Comparison of ENCODE assay signal across 8 cellular contexts in genomic region chr6:25278914-25279747, GRCh38. TPM values are rescaled to one million over a fixed set of nuclear protein-coding genes. Genes with fewer than 3 reads are reported as not detected.
DNase-seq lines count a peak whose midpoint lies in the region; ATAC-seq and TF ChIP-seq lines count a peak whose summit lies in the region.

CARMIL1 (plus strand) TSS chr6:25279374; CDS start chr6:25279796, 422 bp downstream.

- no peaks in the 10 kb centered on the region for H3K27me3 ChIP-seq in stomach smooth muscle (ENCODE audit: control insufficient read depth in 1 of 2, insufficient read depth in 2 of 2, low read length in 2 of 2)

- peaks cover 5% of the 10 kb centered on the region for H3K27me3 Mint-ChIP-seq in neural crest cell (ENCODE audit: low read depth)

- peak; percentile 72 for ATAC-seq in GM21786 (IDR thresholded peaks at IDR 0.05; ENCODE audit: unreplicated experiment)

- peaks cover 40% of the 10 kb centered on the region for H3K4me1 Mint-ChIP-seq in neural crest cell

- no peaks in the 10 kb centered on the region for H3K36me3 ChIP-seq in stomach smooth muscle (ENCODE audit: control insufficient read depth in 2 of 2, insufficient read depth in 2 of 2, low read length in 2 of 2)

- POLR2A ChIA-PET in RWPE1 (lab: Yijun Ruan, JAX; ENCODE audit: low non-redundant PET) = interaction anchor here (0.6 to 0.9 kb wide), 6 partner anchors 27 to 661 kb away, joined by 3 to 6 read pairs (median 4); no protein-coding TSS in a partner anchor

- H3K27ac ChIP-seq in RWPE1 = peak within 1 kb of the TSS; percentile 82
- H3K27ac ChIP-seq in stomach smooth muscle (ENCODE audit: low read length) = no peak within 1 kb of the TSS

- DNase-seq in Daoy (ENCODE audit: low read depth) (peak; percentile 91), Kasumi-1 (lab: John Stamatoyannopoulos, UW) (peak; percentile 61 to 63), RWPE1 (ENCODE audit: low spot score) (peak; percentile 93), activated gamma-delta T cell (lab: John Stamatoyannopoulos, UW) (peak; percentile 58), foreskin fibroblast (peak; percentile 62 to 89), neural crest cell (ENCODE audit: low read depth, low spot score) (peak; percentile 66)

- H3K27ac Mint-ChIP-seq in neural crest cell (ENCODE audit: unreplicated experiment) = no peak within 1 kb of the TSS

- TF ChIP-seq CTCF in RWPE1 (conservative IDR thresholded peaks at IDR 0.05; ENCODE audit: low read depth) (peak; percentile 84), foreskin fibroblast (IDR thresholded peaks at IDR 0.05; ENCODE audit: low read depth, low read length) (peak; percentile 74), neural crest cell (conservative IDR thresholded peaks at IDR 0.05) (peak; percentile 79)

- H3K4me3 ChIP-seq in foreskin fibroblast (ENCODE audit: low read depth in 1 of 2, low read length in 2 of 2) (peak within 1 kb of the TSS; percentile 67 to 87), stomach smooth muscle (ENCODE audit: low read length in 2 of 2) (peak within 1 kb of the TSS; percentile 78 to 85)

- H3K9me3 ChIP-seq in stomach smooth muscle (ENCODE audit: control insufficient read depth in 2 of 2, low read length in 2 of 2) = no peaks in the 10 kb centered on the region

- H3K4me3 Mint-ChIP-seq in neural crest cell = peak within 1 kb of the TSS; percentile 94

- H3K4me1 ChIP-seq in stomach smooth muscle (ENCODE audit: control insufficient read depth, insufficient read depth, low read length) = peaks cover 19% of the 10 kb centered on the region

- CTCF ChIA-PET in RWPE1 (lab: Yijun Ruan, JAX) = interaction anchor here (0.6 to 3.0 kb wide), 19 partner anchors 8 to 738 kb away, joined by 3 to 34 read pairs (median 3); no protein-coding TSS in a partner anchor

- no peaks in the 10 kb centered on the region for H3K36me3 Mint-ChIP-seq in neural crest cell (ENCODE audit: low read depth)

- H3K9me3 Mint-ChIP-seq in neural crest cell = no peaks in the 10 kb centered on the region

- peak within 1 kb of the TSS; percentile 64 to 80 for H3K9ac ChIP-seq in stomach smooth muscle (ENCODE audit: low read length in 2 of 2)

RNA-seq across cellular contexts. Expression of gene CARMIL1, which starts in this region (rescaled TPM):
- total RNA-seq in Daoy (2014; rRNA removed; shearing (Covaris generic)) = 13.4 and 18.2 TPM in 2 replicates
- 4.5 and 5.0 TPM in 2 replicates for total RNA-seq in neural crest cell
